Comparison of ENCODE assay signal across 9 cellular contexts in the genomic region with DNA sequence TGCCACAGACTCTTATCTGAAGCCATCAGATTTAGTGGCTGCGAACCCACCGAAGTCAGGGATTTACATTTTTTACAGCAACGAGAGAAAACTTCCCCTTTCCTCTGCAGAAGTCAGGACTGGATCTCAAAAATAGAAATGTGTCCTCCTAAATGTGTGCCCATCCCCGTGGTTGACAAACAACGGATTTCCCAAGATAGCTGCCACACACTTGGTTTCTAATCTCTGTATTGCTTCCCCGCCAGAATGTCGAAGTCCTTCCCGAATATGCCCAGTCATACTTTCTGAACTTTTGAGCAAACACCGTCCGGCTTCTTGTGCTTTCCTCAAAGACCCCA. TPM values are rescaled to one million over a fixed set of nuclear protein-coding genes. Genes with fewer than 3 reads are reported as not detected.
DNase-seq lines count a peak whose midpoint lies in the region; ATAC-seq and TF ChIP-seq lines count a peak whose summit lies in the region.
"Had no signal": no experiment of that assay in that cellular context is flagged by ENCODE, and none has a peak within 500 bp of the region (broad histone marks: within the 10 kb centered on the region; RNA-seq: fewer than 3 reads in every experiment).

No MANE protein-coding gene starts in this region.

- peak overlapping the region; percentile 74 for H3K4me3 Mint-ChIP-seq in HFFc6
- peak overlapping the region; percentile 94 to 98 (median 97) for H3K4me3 Mint-ChIP-seq in brain
- H3K4me3 Mint-ChIP-seq in nephron, result peak overlapping the region; percentile 90 to 93 (median 91)

- no peaks in the 10 kb centered on the region for H3K9me3 Mint-ChIP-seq in HFFc6
- H3K9me3 Mint-ChIP-seq in brain, result no peaks in the 10 kb centered on the region
- no peaks in the 10 kb centered on the region for H3K9me3 Mint-ChIP-seq in nephron

- no peaks in the 10 kb centered on the region for H3K36me3 ChIP-seq in BE2C

- no peaks in the 10 kb centered on the region for H3K9me3 ChIP-seq in BE2C

- peaks cover 14% of the 10 kb centered on the region for H3K4me1 Mint-ChIP-seq in HFFc6 (ENCODE audit: low read depth)
- H3K4me1 Mint-ChIP-seq in brain, result peaks cover 70% of the 10 kb centered on the region
- H3K4me1 Mint-ChIP-seq in nephron, result peaks cover 14% of the 10 kb centered on the region

- H3K27me3 Mint-ChIP-seq in HFFc6 (ENCODE audit: insufficient read depth) (peaks cover 23% of the 10 kb centered on the region), brain (peaks cover 5% of the 10 kb centered on the region), nephron (ENCODE audit: low read depth) (peaks cover 57% of the 10 kb centered on the region)

- TF ChIP-seq CTCF in BE2C (IDR thresholded peaks at IDR 0.05; ENCODE audit: low read depth, low read length) (no peak), HFFc6 (IDR thresholded peaks at IDR 0.05) (no peak), brain (conservative IDR thresholded peaks at IDR 0.05) (no peak), nephron (IDR thresholded peaks at IDR 0.05; ENCODE audit: unreplicated experiment in 3 of 3) (no peak)

- H3K4me3 ChIP-seq in BE2C (ENCODE audit: low read depth, low read length), result peak overlapping the region; percentile 84

- DNase-seq in BE2C, result no peak
- DNase-seq in HFFc6, result no peak
- no peak for DNase-seq in H4 (ENCODE audit: low spot score)
- no peak for DNase-seq in NCI-H2029 (lab: John Stamatoyannopoulos, UW)
- DNase-seq in ecto neural progenitor cell (ENCODE audit: low spot score), result no peak
- DNase-seq: NK-92 treated with Interleukin-12 subunit alpha and Interleukin-12 subunit beta, amount 100 ng/mL, for 24 hours had no signal

- no peak for ATAC-seq in GM18873 (IDR thresholded peaks at IDR 0.05; ENCODE audit: low FRiP score, unreplicated experiment)

- H3K27me3 ChIP-seq in BE2C, result no peaks in the 10 kb centered on the region

- no peaks in the 10 kb centered on the region for H3K36me3 Mint-ChIP-seq in HFFc6 (ENCODE audit: low read depth)
- H3K36me3 Mint-ChIP-seq in brain, result no peaks in the 10 kb centered on the region
- no peaks in the 10 kb centered on the region for H3K36me3 Mint-ChIP-seq in nephron (ENCODE audit: low read depth)

- H3K27ac Mint-ChIP-seq in HFFc6 (no peak overlapping the region), brain (peak overlapping the region; percentile 93 to 98 (median 98)), nephron (peak overlapping the region in 1 of 3 experiments; percentile 71)

- peaks cover 6% of the 10 kb centered on the region for H3K4me1 ChIP-seq in BE2C

RNA-seq across cellular contexts. Expression of a gene that starts 0.8 kb away (rescaled TPM):
- 2.9 TPM for polyA plus RNA-seq in BE2C (2012; ENCODE audit: insufficient read depth, insufficient read length, low read depth)
- 1 to 10 TPM in 4 of 6 experiments, under 1 TPM in 2; 0.47 to 2.6 (median 1.2) TPM for total RNA-seq in HFFc6 (2021; fragmentation: NEBNext Ultra II Directional; extraction: Animal tissue kit (Norgen Biotek cat#: 25700))
- 6.0 TPM for polyA plus RNA-seq in brain (ENCODE audit: insufficient read depth, low read depth, low replicate concordance)
- 4.2 and 4.9 TPM in 2 replicates for total RNA-seq in H4 (2014; rRNA removed; shearing (Covaris generic))
